1 cellular context compared by ENCODE assay signal in genomic region chr4:71639380-71639779, GRCh38.
TF ChIP-seq lines count a peak whose summit lies in the region.

No MANE protein-coding gene starts in this region.

TF ChIP-seq in GM23338, 12 proteins besides CTCF, POLR2A, EP300 and RAD21 (continued from another document):
- no peak for TF ChIP-seq REST (IDR thresholded peaks at IDR 0.05; ENCODE audit: unreplicated experiment)
- no peak for TF ChIP-seq ZNF331 (CRISPR knock-in tag; IDR thresholded peaks at IDR 0.05; ENCODE audit: low read depth)
- no peak for TF ChIP-seq STAT1 (IDR thresholded peaks at IDR 0.05; ENCODE audit: unreplicated experiment)
- no peak for TF ChIP-seq ZNF114 (CRISPR knock-in tag; IDR thresholded peaks at IDR 0.05)
- TF ChIP-seq ETS1 (IDR thresholded peaks at IDR 0.05): no peak
- no peak for TF ChIP-seq NANOG (IDR thresholded peaks at IDR 0.05; ENCODE audit: borderline replicate concordance)
- no peak for TF ChIP-seq EZH2phosphoT487 (IDR thresholded peaks at IDR 0.05; ENCODE audit: unreplicated experiment)
- TF ChIP-seq EZH2 (IDR thresholded peaks at IDR 0.05; ENCODE audit: low read depth, unreplicated experiment): no peak
